ENCODE assay signal across 9 cellular contexts in genomic region chr12:108782971-108783370, GRCh38.
"Had no signal": no experiment of that assay in that cellular context is flagged by ENCODE, and none has a peak within 500 bp of the region (broad histone marks: within the 10 kb centered on the region; RNA-seq: fewer than 3 reads in every experiment).

No MANE protein-coding gene starts in this region.

- ATAC-seq: activated T-helper 17 cell treated with anti-CD3 and anti-CD28 coated beads, Interleukin-2, amount 50 U/mL, for 72 hours had no signal

- H3K4me3 ChIP-seq: dorsolateral prefrontal cortex, thoracic aorta had no signal

- H3K27me3 ChIP-seq: dorsolateral prefrontal cortex had no signal

- DNase-seq: activated CD4-positive, alpha-beta T cell treated with anti-CD3 and anti-CD28 coated beads for 1 hour; activated CD4-positive, alpha-beta T cell treated with anti-CD3 and anti-CD28 coated beads, Interleukin-2, amount 50 U/mL, for 48 hours; activated naive CD4-positive, alpha-beta T cell treated with Interleukin-2 at 50 U/mL for 16 hours; aorta; dorsolateral prefrontal cortex; stimulated activated CD4-positive, alpha-beta T cell treated with anti-CD3 and anti-CD28 coated beads, Interleukin-12 subunit alpha, Interleukin-12 subunit beta, amount 100 ng/mL, for 4 hours; stimulated activated CD4-positive, alpha-beta T cell treated with anti-CD3 and anti-CD28 coated beads, Interleukin-2, amount 100 ng/mL, for 24 hours had no signal

- H3K9me3 ChIP-seq: thoracic aorta had no signal
